ENCODE assay signal across 8 cellular contexts in genomic region chr6:162726997-162727346, GRCh38. TPM values are rescaled to one million over a fixed set of nuclear protein-coding genes. Genes with fewer than 3 reads are reported as not detected.
DNase-seq lines count a peak whose midpoint lies in the region; ATAC-seq and TF ChIP-seq lines count a peak whose summit lies in the region.

No MANE protein-coding gene starts in this region.

- H3K4me3 ChIP-seq in HUES48 (ENCODE audit: low read depth, low read length) (peak overlapping the region; percentile 90), astrocyte of the cerebellum (ENCODE audit: low read depth, low read length) (peak overlapping the region; percentile 87), stomach smooth muscle (ENCODE audit: low read length in 2 of 2) (peak overlapping the region; percentile 72 to 87)

- H3K27ac Mint-ChIP-seq in activated CD4-positive, alpha-beta T cell treated with anti-CD3 and anti-CD28 coated beads, Interleukin-2, amount 10 ng/mL, durations not matched to agents 24 days and 14 days, result peak overlapping the region; percentile 91
- H3K27ac Mint-ChIP-seq in immature natural killer cell, result peak overlapping the region in 5 of 6 donors; percentile 90 to 97 (median 91)

- H3K9ac ChIP-seq in HUES48 (ENCODE audit: low read depth, low read length), result peak overlapping the region; percentile 45; the same call in 1 of the 2 replicates
- H3K9ac ChIP-seq in stomach smooth muscle (ENCODE audit: low read length in 2 of 2), result peak overlapping the region; percentile 83 to 87

- H3K27me3 ChIP-seq in HUES48 (ENCODE audit: control insufficient read depth, insufficient read depth, low read length), result peaks cover 5% of the 10 kb centered on the region
- no peaks in the 10 kb centered on the region for H3K27me3 ChIP-seq in stomach smooth muscle (ENCODE audit: control insufficient read depth in 1 of 2, insufficient read depth in 2 of 2, low read length in 2 of 2)

- intact Hi-C loops in activated CD4-positive, alpha-beta T cell treated with anti-CD3 and anti-CD28 coated beads, Interleukin-2, amount 10 ng/mL, durations not matched to agents 24 days and 14 days (cut with micrococcal nuclease), result loop anchor here (5.0 kb wide), 2 partner anchors 1455 to 1735 kb away; partner anchors contain the start of genes AGPAT4 and MAP3K4

- in situ Hi-C loops in astrocyte of the cerebellum (cut with HindIII; ENCODE audit: low sequenced_read_pairs), result no loop called here

- no peak for TF ChIP-seq CTCF in astrocyte of the cerebellum (IDR thresholded peaks at IDR 0.05; ENCODE audit: low read depth, low read length, missing control alignments)

- peaks cover 3% of the 10 kb centered on the region for H3K27me3 Mint-ChIP-seq in activated CD4-positive, alpha-beta T cell treated with anti-CD3 and anti-CD28 coated beads, Interleukin-2, amount 10 ng/mL, durations not matched to agents 24 days and 14 days
- peaks cover 9 to 13% (median 12%) of the 10 kb centered on the region in 3 donors for H3K27me3 Mint-ChIP-seq in immature natural killer cell (ENCODE audit: low read depth in 3 of 3)

- H3K4me1 Mint-ChIP-seq in activated CD4-positive, alpha-beta T cell treated with anti-CD3 and anti-CD28 coated beads, Interleukin-2, amount 10 ng/mL, durations not matched to agents 24 days and 14 days, result peaks cover 6% of the 10 kb centered on the region
- H3K4me1 Mint-ChIP-seq in immature natural killer cell, result peaks cover 10 to 16% of the 10 kb centered on the region in 2 donors

- no peak overlapping the region for H3K27ac ChIP-seq in HUES48 (ENCODE audit: low read depth, low read length)
- peak overlapping the region; percentile 81 for H3K27ac ChIP-seq in stomach smooth muscle (ENCODE audit: low read length)

- peak overlapping the region; percentile 92 for H3K4me3 Mint-ChIP-seq in activated CD4-positive, alpha-beta T cell treated with anti-CD3 and anti-CD28 coated beads, Interleukin-2, amount 10 ng/mL, durations not matched to agents 24 days and 14 days
- H3K4me3 Mint-ChIP-seq in immature natural killer cell, result peak overlapping the region; percentile 92 to 97 (median 94)

- no peak for DNase-seq in activated CD4-positive, alpha-beta T cell treated with anti-CD3 and anti-CD28 coated beads, Interleukin-2, amount 10 ng/mL, durations not matched to agents 24 days and 14 days
- DNase-seq in activated CD4-positive, alpha-beta T cell treated with anti-CD3 and anti-CD28 coated beads, Interleukin-2, amount 50 U/mL, for 48 hours, result no peak
- DNase-seq in astrocyte of the cerebellum (ENCODE audit: low read depth) (no peak), immature natural killer cell (peak in 1 of 3 donors; percentile 7), DMS153 (lab: John Stamatoyannopoulos, UW) (no peak)

- ATAC-seq in HG03108 (IDR thresholded peaks at IDR 0.05; ENCODE audit: unreplicated experiment), result no peak

- H3K9me3 Mint-ChIP-seq in activated CD4-positive, alpha-beta T cell treated with anti-CD3 and anti-CD28 coated beads, Interleukin-2, amount 10 ng/mL, durations not matched to agents 24 days and 14 days, result no peaks in the 10 kb centered on the region
- H3K9me3 Mint-ChIP-seq in immature natural killer cell, result no peaks in the 10 kb centered on the region

- no peaks in the 10 kb centered on the region for H3K9me3 ChIP-seq in HUES48 (ENCODE audit: control insufficient read depth, insufficient read depth, low read length)
- H3K9me3 ChIP-seq in stomach smooth muscle (ENCODE audit: control insufficient read depth in 2 of 2, low read length in 2 of 2), result no peaks in the 10 kb centered on the region

- H3K36me3 ChIP-seq in HUES48 (ENCODE audit: control insufficient read depth, insufficient read depth, low read length), result no peaks in the 10 kb centered on the region
- no peaks in the 10 kb centered on the region for H3K36me3 ChIP-seq in stomach smooth muscle (ENCODE audit: control insufficient read depth in 2 of 2, insufficient read depth in 2 of 2, low read length in 2 of 2)

- no peaks in the 10 kb centered on the region for H3K36me3 Mint-ChIP-seq in activated CD4-positive, alpha-beta T cell treated with anti-CD3 and anti-CD28 coated beads, Interleukin-2, amount 10 ng/mL, durations not matched to agents 24 days and 14 days (ENCODE audit: low read depth)
- no peaks in the 10 kb centered on the region for H3K36me3 Mint-ChIP-seq in immature natural killer cell

- H3K4me1 ChIP-seq in HUES48 (ENCODE audit: control insufficient read depth, insufficient read depth, low read length) (peaks cover 12% of the 10 kb centered on the region), stomach smooth muscle (ENCODE audit: control insufficient read depth, insufficient read depth, low read length) (peaks cover 8% of the 10 kb centered on the region)

RNA-seq across cellular contexts. Expression of gene PRKN, which starts 0.6 kb away (rescaled TPM):
- not detected in 2 replicates for total RNA-seq in activated CD4-positive, alpha-beta T cell treated with anti-CD3 and anti-CD28 coated beads, Interleukin-2, amount 10 ng/mL, durations not matched to agents 24 days and 14 days
- polyA plus RNA-seq in immature natural killer cell, result 1 to 10 TPM in 2 of 3 donors, under 1 TPM in 1; 0.37 to 6.4 (median 2.8) TPM

RNA-seq across cellular contexts. Expression of gene PACRG, which starts 0.8 kb away (rescaled TPM):
- total RNA-seq in activated CD4-positive, alpha-beta T cell treated with anti-CD3 and anti-CD28 coated beads, Interleukin-2, amount 10 ng/mL, durations not matched to agents 24 days and 14 days, result not detected in 2 replicates
- polyA plus RNA-seq in immature natural killer cell, result not detected
